33 cellular contexts compared by ENCODE assay signal in genomic region chr11:67705264-67705663, GRCh38. TPM values are rescaled to one million over a fixed set of nuclear protein-coding genes. Genes with fewer than 3 reads are reported as not detected.
"Had no signal": no experiment of that assay in that cellular context is flagged by ENCODE, and none has a peak within 500 bp of the region (broad histone marks: within the 10 kb centered on the region; RNA-seq: fewer than 3 reads in every experiment).

No MANE protein-coding gene starts in this region.

- DNase-seq: hippocampal formation; kidney glomerular epithelial cell; left cardiac atrium; lower lobe of right lung; mammary epithelial cell; naive B cell; natural killer cell; nephron progenitor cell; occipital lobe; right lobe of liver; stimulated activated CD4-positive, alpha-beta T cell treated with anti-CD3 and anti-CD28 coated beads, Interleukin-1b, Interleukin-23, amount 100 ng/mL, for 48 hours; stimulated activated CD4-positive, alpha-beta T cell treated with anti-CD3 and anti-CD28 coated beads, Interleukin-2, amount 100 ng/mL, for 48 hours; stimulated activated CD4-positive, alpha-beta T cell treated with anti-CD3 and anti-CD28 coated beads, Interleukin-4, amount 100 ng/mL, for 4 hours; stimulated activated CD8-positive, alpha-beta memory T cell treated with anti-CD3 and anti-CD28 coated beads, Interleukin-4, amount 100 ng/mL, for 48 hours; stimulated activated naive CD4-positive, alpha-beta T cell treated with Interleukin-2 at 50 U/mL for 16 hours; stimulated activated naive CD8-positive, alpha-beta T cell treated with anti-CD3 and anti-CD28 coated beads, Interleukin-15, amount 100 ng/mL, for 72 hours; substantia nigra; transverse colon; upper lobe of left lung had no signal

- H3K4me3 Mint-ChIP-seq: naive B cell; natural killer cell; nephron progenitor cell; neural progenitor cell; stimulated activated memory B cell treated with anti-CD40 and anti-IgM and Interleukin-4, amounts not matched to agents 10 μg/mL and 1 μg/mL and 100 μg/mL, for 72 hours; stimulated activated naive CD8-positive, alpha-beta T cell treated with anti-CD3 and anti-CD28 coated beads, Interleukin-15, amount 100 ng/mL, for 72 hours had no signal

- ATAC-seq: left cardiac atrium; left lobe of liver; lower lobe of right lung; natural killer cell; right lobe of liver; stimulated activated memory B cell treated with anti-CD40 and anti-IgM and Interleukin-4, amounts not matched to agents 10 μg/mL and 1 μg/mL and 100 μg/mL, for 72 hours; stimulated activated naive CD8-positive, alpha-beta T cell treated with anti-CD3 and anti-CD28 coated beads, Interleukin-15, amount 100 ng/mL, for 72 hours had no signal

- H3K4me1 Mint-ChIP-seq: natural killer cell; stimulated activated memory B cell treated with anti-CD40 and anti-IgM and Interleukin-4, amounts not matched to agents 10 μg/mL and 1 μg/mL and 100 μg/mL, for 72 hours; stimulated activated naive CD8-positive, alpha-beta T cell treated with anti-CD3 and anti-CD28 coated beads, Interleukin-15, amount 100 ng/mL, for 72 hours had no signal

- H3K36me3 Mint-ChIP-seq: natural killer cell; neural progenitor cell; stimulated activated memory B cell treated with anti-CD40 and anti-IgM and Interleukin-4, amounts not matched to agents 10 μg/mL and 1 μg/mL and 100 μg/mL, for 72 hours had no signal

- H3K27ac Mint-ChIP-seq: natural killer cell; nephron progenitor cell; neural progenitor cell; progenitor cell of endocrine pancreas; stimulated activated memory B cell treated with anti-CD40 and anti-IgM and Interleukin-4, amounts not matched to agents 10 μg/mL and 1 μg/mL and 100 μg/mL, for 72 hours; stimulated activated naive CD8-positive, alpha-beta T cell treated with anti-CD3 and anti-CD28 coated beads, Interleukin-15, amount 100 ng/mL, for 72 hours had no signal

- H3K9me3 Mint-ChIP-seq: natural killer cell; neural progenitor cell; stimulated activated naive CD8-positive, alpha-beta T cell treated with anti-CD3 and anti-CD28 coated beads, Interleukin-15, amount 100 ng/mL, for 72 hours had no signal

RNA-seq across cellular contexts. Expression of gene ALDH3B2, which starts 30.8 kb away (rescaled TPM):
- total RNA-seq: left cardiac atrium, left lobe of liver, liver, mesenteric fat pad, natural killer cell, occipital lobe, osteocyte, pulmonary artery endothelial cell, right atrium auricular region, right lobe of liver, skeletal muscle tissue had no signal

RNA-seq across cellular contexts. Expression of gene ACY3, which starts 54.7 kb away (rescaled TPM):
- total RNA-seq: left cardiac atrium, lower lobe of right lung, mesenteric fat pad, osteocyte, pulmonary artery endothelial cell, right atrium auricular region, skeletal muscle tissue, smooth muscle cell, temporal lobe, urinary bladder, vagina had no signal
